Comparison of ENCODE assay signal across 22 cellular contexts in the genomic region with DNA sequence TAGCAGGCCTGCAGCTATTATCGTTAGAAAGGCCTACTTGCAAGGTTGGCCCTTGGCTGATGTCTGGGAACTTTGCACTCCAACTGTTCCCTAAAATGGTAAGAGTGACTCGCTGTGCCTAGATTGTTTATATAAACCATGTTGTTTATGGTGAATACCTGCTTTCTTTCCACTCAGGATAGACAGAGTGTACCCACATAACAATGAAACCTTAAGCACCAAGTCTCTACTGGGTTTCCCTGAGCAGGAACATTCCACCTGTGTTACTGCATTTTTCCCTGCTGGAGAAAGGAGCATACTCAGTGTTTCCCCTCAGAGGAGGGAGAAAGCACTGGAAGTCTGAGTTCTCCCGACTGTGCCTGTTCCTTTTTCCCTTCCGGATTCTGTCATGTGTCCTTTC. TPM values are rescaled to one million over a fixed set of nuclear protein-coding genes. Genes with fewer than 3 reads are reported as not detected.
DNase-seq lines count a peak whose midpoint lies in the region; ATAC-seq and TF ChIP-seq lines count a peak whose summit lies in the region.
"Had no signal": no experiment of that assay in that cellular context is flagged by ENCODE, and none has a peak within 500 bp of the region (broad histone marks: within the 10 kb centered on the region; RNA-seq: fewer than 3 reads in every experiment).

No MANE protein-coding gene starts in this region.

- H3K9me3 Mint-ChIP-seq in MCF 10A (ENCODE audit: unreplicated experiment), result no peaks in the 10 kb centered on the region
- no peaks in the 10 kb centered on the region for H3K9me3 Mint-ChIP-seq in nephron progenitor cell
- H3K9me3 Mint-ChIP-seq: activated naive CD8-positive, alpha-beta T cell treated with anti-CD3 and anti-CD28 coated beads for 36 hours; T-helper 2 cell treated with Interferon-gamma antibody and Interleukin-4, amounts not matched to agents 5 μg/mL and 100 μg/mL, for 36 hours had no signal

- CTCF ChIA-PET in MCF 10A (lab: Yijun Ruan, JAX), result interaction anchor here (0.7 kb wide), 1 partner anchor 254 kb away, joined by 3 read pairs; no protein-coding TSS in a partner anchor
- CTCF ChIA-PET in Panc1 (lab: Charles Lee), result no interaction called here
- CTCF ChIA-PET in RWPE1 (lab: Yijun Ruan, JAX), result no interaction called here

- no peak for TF ChIP-seq CTCF in MCF 10A (IDR thresholded peaks at IDR 0.05; ENCODE audit: unreplicated experiment)
- TF ChIP-seq CTCF in breast epithelium (IDR thresholded peaks at IDR 0.05), result no peak
- TF ChIP-seq CTCF in Panc1 (IDR thresholded peaks at IDR 0.05), result no peak
- no peak for TF ChIP-seq CTCF in nephron progenitor cell (IDR thresholded peaks at IDR 0.05)
- TF ChIP-seq CTCF in thyroid gland (IDR thresholded peaks at IDR 0.05), result no peak
- TF ChIP-seq CTCF in RWPE1 (conservative IDR thresholded peaks at IDR 0.05; ENCODE audit: low read depth), result no peak

- intact Hi-C loops in MCF 10A (cut with micrococcal nuclease), result no loop called here
- intact Hi-C loops in breast epithelium (cut with DNase I; ENCODE audit: low total_unique reads), result no loop called here
- intact Hi-C loops in Panc1 (cut with micrococcal nuclease; ENCODE audit: unreplicated experiment), result no loop called here
- intact Hi-C loops in thyroid gland (cut with DNase I), result no loop called here

- in situ Hi-C loops in Panc1 (cut with HindIII; ENCODE audit: low pct_unique_long_range_greater_than_20kb, low sequenced_read_pairs), result no loop called here

- no peaks in the 10 kb centered on the region for H3K9me3 ChIP-seq in breast epithelium
- H3K9me3 ChIP-seq in Panc1 (ENCODE audit: control insufficient read depth, insufficient read depth, low read depth, low read length), result no peaks in the 10 kb centered on the region
- H3K9me3 ChIP-seq in thyroid gland, result no peaks in the 10 kb centered on the region
- H3K9me3 ChIP-seq: A549, testis had no signal

- H3K36me3 ChIP-seq in breast epithelium (peaks cover 9% of the 10 kb centered on the region), Panc1 (ENCODE audit: control insufficient read depth, insufficient read depth, low read length) (peaks cover 57% of the 10 kb centered on the region), thyroid gland (peaks cover 45 to 46% of the 10 kb centered on the region in 2 donors)

- H3K27me3 ChIP-seq in breast epithelium (no peaks in the 10 kb centered on the region), Panc1 (ENCODE audit: control insufficient read depth, insufficient read depth, low read length) (no peaks in the 10 kb centered on the region), thyroid gland (no peaks in the 10 kb centered on the region)
- H3K27me3 ChIP-seq: testis had no signal

- 68 to 69% methylated on average over 4 of the region's 4 CpGs for WGBS in thyroid gland, 2 donors

- BruUV-seq in MCF 10A (replicated peaks; lab: Mats Ljungman, UMichigan) (no TSS peak), Panc1 (replicated peaks; lab: Mats Ljungman, UMichigan) (no TSS peak)

- H3K4me1 ChIP-seq in breast epithelium (no peaks in the 10 kb centered on the region), Panc1 (ENCODE audit: control insufficient read depth, insufficient read depth, low read length) (no peaks in the 10 kb centered on the region), thyroid gland (peaks cover 0 to 8% of the 10 kb centered on the region in 2 donors)
- H3K4me1 ChIP-seq: A549, parathyroid adenoma, testis had no signal

- H3K36me3 Mint-ChIP-seq in MCF 10A (ENCODE audit: insufficient read depth, unreplicated experiment) (peaks cover 93% of the 10 kb centered on the region), nephron progenitor cell (ENCODE audit: low read depth) (peaks cover 58% of the 10 kb centered on the region)

- ATAC-seq in Panc1 (peak; percentile 45; the same call in 1 of the 2 replicates), HG02588 (IDR thresholded peaks at IDR 0.05; ENCODE audit: unreplicated experiment) (no peak), GM21737 (IDR thresholded peaks at IDR 0.05; ENCODE audit: unreplicated experiment) (no peak)
- ATAC-seq: A549, left colon had no signal

- TF ChIP-seq POLR2A in breast epithelium (IDR thresholded peaks at IDR 0.05) (no peak), thyroid gland (IDR thresholded peaks at IDR 0.05) (peak in 1 of 2 donors; percentile 44)

- no peak overlapping the region for H3K27ac ChIP-seq in breast epithelium
- H3K27ac ChIP-seq in Panc1 (ENCODE audit: low read length), result no peak overlapping the region
- peak overlapping the region; percentile 53 to 61 (median 60) for H3K27ac ChIP-seq in thyroid gland
- no peak overlapping the region for H3K27ac ChIP-seq in RWPE1
- H3K27ac ChIP-seq: A549, parathyroid adenoma, testis had no signal

- H3K4me1 Mint-ChIP-seq in MCF 10A (ENCODE audit: insufficient read depth, unreplicated experiment) (no peaks in the 10 kb centered on the region), nephron progenitor cell (no peaks in the 10 kb centered on the region)

- H3K27me3 Mint-ChIP-seq in MCF 10A (ENCODE audit: insufficient read depth, unreplicated experiment) (no peaks in the 10 kb centered on the region), nephron progenitor cell (ENCODE audit: low read depth, poor library complexity) (no peaks in the 10 kb centered on the region)
- H3K27me3 Mint-ChIP-seq: activated naive CD8-positive, alpha-beta T cell treated with anti-CD3 and anti-CD28 coated beads for 36 hours had no signal

- DNase-seq in MCF 10A (ENCODE audit: unreplicated experiment) (peak; percentile 4), breast epithelium (ENCODE audit: low spot score in 2 of 2) (no peak), Panc1 (ENCODE audit: low read depth, low spot score) (no peak), nephron progenitor cell (no peak), thyroid gland (peak; percentile 22 to 23), RWPE1 (ENCODE audit: low spot score) (no peak)
- DNase-seq: activated CD4-positive, CD25-positive, alpha-beta regulatory T cell treated with anti-CD3 and anti-CD28 coated beads, Interleukin-2, amount 50 U/mL, for 72 hours; activated naive CD8-positive, alpha-beta T cell treated with anti-CD3 and anti-CD28 coated beads for 36 hours; aorta; GOT3; NCI-H1105; NCI-H187 treated with DMSO at 0.1 percent for 48 hours; NCI-H524 treated with DMSO at 0.1 percent for 48 hours; NK-92 treated with Interleukin-12 subunit alpha and Interleukin-12 subunit beta, amount 100 ng/mL, for 24 hours; stimulated activated CD4-positive, alpha-beta T cell treated with anti-CD3 and anti-CD28 coated beads, Interleukin-4, amount 100 ng/mL, for 4 hours; testis had no signal

- no peak overlapping the region for H3K4me3 Mint-ChIP-seq in MCF 10A (ENCODE audit: unreplicated experiment)
- no peak overlapping the region for H3K4me3 Mint-ChIP-seq in nephron progenitor cell
- H3K4me3 Mint-ChIP-seq: activated naive CD8-positive, alpha-beta T cell treated with anti-CD3 and anti-CD28 coated beads for 36 hours; T-helper 2 cell treated with Interferon-gamma antibody and Interleukin-4, amounts not matched to agents 5 μg/mL and 100 μg/mL, for 36 hours had no signal

- POLR2A ChIA-PET in MCF 10A (lab: Yijun Ruan, JAX), result interaction anchor here (0.7 kb wide), 1 partner anchor 10 kb away, joined by 6 read pairs; no protein-coding TSS in a partner anchor
- POLR2A ChIA-PET in Panc1 (lab: Charles Lee), result no interaction called here
- POLR2A ChIA-PET in RWPE1 (lab: Yijun Ruan, JAX; ENCODE audit: low non-redundant PET), result no interaction called here

- H3K4me3 ChIP-seq in breast epithelium, result no peak overlapping the region
- H3K4me3 ChIP-seq in Panc1 (ENCODE audit: low read depth in 2 of 2, low read length in 2 of 2), result no peak overlapping the region
- H3K4me3 ChIP-seq in thyroid gland (replicated peaks in 1 of 3), result no peak overlapping the region
- H3K4me3 ChIP-seq: A549, testis had no signal

- peak overlapping the region; percentile 80 for H3K27ac Mint-ChIP-seq in MCF 10A (ENCODE audit: low read depth, unreplicated experiment)
- H3K27ac Mint-ChIP-seq in nephron progenitor cell, result peak overlapping the region; percentile 33
- H3K27ac Mint-ChIP-seq: activated naive CD8-positive, alpha-beta T cell treated with anti-CD3 and anti-CD28 coated beads for 36 hours; T-helper 2 cell treated with Interferon-gamma antibody and Interleukin-4, amounts not matched to agents 5 μg/mL and 100 μg/mL, for 36 hours had no signal

RNA-seq across cellular contexts. Expression of a gene that starts 32.8 kb away (rescaled TPM):
- total RNA-seq in MCF 10A (2022), result 124 and 126 TPM in 2 replicates
- total RNA-seq in breast epithelium, result 10 to 100 TPM; 40.3 to 52.8 (median 41.0) TPM
- total RNA-seq in Panc1 (2021; ENCODE audit: unreplicated experiment), result 69.7 TPM
- polyA plus RNA-seq in Panc1 (2012; ENCODE audit: insufficient read length), result 89.5 TPM
- total RNA-seq in thyroid gland, result 10 to 100 TPM; 66.1 to 93.3 (median 80.7) TPM

RNA-seq across cellular contexts. Expression of a gene that starts 33.0 kb away (rescaled TPM):
- total RNA-seq in MCF 10A (2022) (13.9 and 15.2 TPM in 2 replicates), breast epithelium (10 to 100 TPM; 19.0 to 46.4 (median 29.8) TPM), Panc1 (2021; ENCODE audit: unreplicated experiment) (10.2 TPM), thyroid gland (10 to 100 TPM; 20.0 to 33.0 (median 26.6) TPM)
- polyA plus RNA-seq in Panc1 (2012; ENCODE audit: insufficient read length), result 9.1 TPM

Comparison
In these comparisons a context has a peak if more than half of its experiments do, and no peak if none do; other contexts are left out.
1. DNase-seq: peak in MCF 10A (single experiment) and thyroid gland (2 of 2); none in breast epithelium (0 of 2), Panc1 (single experiment), nephron progenitor cell (single experiment) and RWPE1 (single experiment).
2. H3K27ac ChIP-seq: peak in thyroid gland (3 of 3); none in breast epithelium (0 of 2), Panc1 (single experiment) and RWPE1 (single experiment).